Comparison of ENCODE assay signal across 7 cellular contexts in the genomic region with DNA sequence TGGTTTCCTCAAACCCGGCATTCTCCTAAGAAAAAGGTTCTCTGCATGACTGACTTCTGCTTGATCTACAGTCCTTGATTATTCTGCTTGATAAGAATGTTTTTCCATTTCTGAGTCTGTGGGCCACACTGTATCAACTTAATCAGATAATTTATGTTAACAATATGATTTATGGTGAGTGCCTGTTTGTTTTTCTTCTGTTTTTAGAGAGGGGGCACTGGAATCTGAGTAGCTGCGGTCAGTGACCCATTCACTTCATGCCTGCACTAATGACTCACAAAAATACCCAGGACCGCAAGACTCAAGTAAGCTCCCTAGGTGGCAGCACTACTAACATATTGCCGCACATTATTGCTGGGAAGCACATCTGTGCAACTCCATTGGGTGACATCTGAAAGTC.
DNase-seq lines count a peak whose midpoint lies in the region; ATAC-seq, FAIRE-seq and TF ChIP-seq lines count a peak whose summit lies in the region.

No MANE protein-coding gene starts in this region.

- no peak overlapping the region for H3K9ac ChIP-seq in OCI-LY3 (ENCODE audit: low read length)
- H3K9ac ChIP-seq in keratinocyte (ENCODE audit: control insufficient read depth, extremely low read depth, insufficient read depth, low read length), result no peak overlapping the region

- no peaks in the 10 kb centered on the region for H3K9me1 ChIP-seq in keratinocyte (ENCODE audit: control insufficient read depth, extremely low read depth, insufficient read depth, low read length)

- H3K36me3 ChIP-seq in OCI-LY3 (replicated peaks; ENCODE audit: low read depth, low read length) (no peaks in the 10 kb centered on the region), keratinocyte (ENCODE audit: control insufficient read depth in 2 of 2, extremely low read depth in 1 of 2, insufficient read depth in 2 of 2, low read length in 2 of 2) (no peaks in the 10 kb centered on the region), vagina (no peaks in the 10 kb centered on the region)

- no peaks in the 10 kb centered on the region for H4K20me1 ChIP-seq in OCI-LY3 (ENCODE audit: insufficient read depth, low read length)
- H4K20me1 ChIP-seq in keratinocyte (ENCODE audit: control insufficient read depth, extremely low read depth, insufficient read depth, low read length), result no peaks in the 10 kb centered on the region

- TF ChIP-seq POLR2A in vagina (IDR thresholded peaks at IDR 0.05), result no peak

- H3K36me3 Mint-ChIP-seq in activated T-cell treated with anti-CD3 and anti-CD28 coated beads, Interleukin-2, amount 50 U/mL, for 24 hours (ENCODE audit: low read depth), result no peaks in the 10 kb centered on the region

- intact Hi-C loops in vagina (cut with DNase I), result no loop called here

- peaks cover 20% of the 10 kb centered on the region for H3K9me3 Mint-ChIP-seq in activated T-cell treated with anti-CD3 and anti-CD28 coated beads, Interleukin-2, amount 50 U/mL, for 24 hours

- H3K4me3 Mint-ChIP-seq in activated T-cell treated with anti-CD3 and anti-CD28 coated beads, Interleukin-2, amount 50 U/mL, for 24 hours, result no peak overlapping the region

- no peaks in the 10 kb centered on the region for H3K27me3 Mint-ChIP-seq in activated T-cell treated with anti-CD3 and anti-CD28 coated beads, Interleukin-2, amount 50 U/mL, for 24 hours

- no peak for FAIRE-seq in keratinocyte (lab: Jason Lieb, UNC)

- dilution Hi-C loops in keratinocyte (cut with MboI; ENCODE audit: extremely low pct_ligation_motif_present, low sequenced_read_pairs), result no loop called here

- H3K4me3 ChIP-seq in OCI-LY3 (ENCODE audit: low read length) (no peak overlapping the region), keratinocyte (ENCODE audit: control insufficient read depth in 2 of 3, extremely low read depth in 1 of 3, insufficient read depth in 2 of 3, low read depth in 1 of 3, low read length in 3 of 3) (no peak overlapping the region), vagina (no peak overlapping the region)

- no peaks in the 10 kb centered on the region for H3K27me3 ChIP-seq in OCI-LY3 (ENCODE audit: low read depth, low read length)
- H3K27me3 ChIP-seq in keratinocyte (ENCODE audit: control insufficient read depth, extremely low read depth, insufficient read depth, low read length), result no peaks in the 10 kb centered on the region
- no peaks in the 10 kb centered on the region for H3K27me3 ChIP-seq in vagina

- H3K9me3 ChIP-seq in OCI-LY3 (ENCODE audit: insufficient read depth, low read length) (no peaks in the 10 kb centered on the region), keratinocyte (ENCODE audit: control insufficient read depth, low read depth, low read length) (no peaks in the 10 kb centered on the region), vagina (no peaks in the 10 kb centered on the region)

- H3K4me1 Mint-ChIP-seq in activated T-cell treated with anti-CD3 and anti-CD28 coated beads, Interleukin-2, amount 50 U/mL, for 24 hours (ENCODE audit: low read depth), result no peaks in the 10 kb centered on the region

- H3K27ac ChIP-seq in OCI-LY3 (ENCODE audit: low read length), result no peak overlapping the region
- H3K27ac ChIP-seq in keratinocyte (ENCODE audit: control insufficient read depth, insufficient read depth, low read length), result no peak overlapping the region
- H3K27ac ChIP-seq in vagina, result no peak overlapping the region

- peak; percentile 75 for TF ChIP-seq CTCF in OCI-LY3 (IDR thresholded peaks at IDR 0.05; ENCODE audit: low read depth, low read length)
- peak in 2 of 3 experiments; percentile 20 to 31 for TF ChIP-seq CTCF in keratinocyte (optimal IDR thresholded peaks at IDR 0.05 in 1 of 3, IDR thresholded peaks at IDR 0.05 in 1 of 3, conservative IDR thresholded peaks at IDR 0.05 in 1 of 3; ENCODE audit: extremely low read depth in 1 of 3, insufficient read depth in 2 of 3, low read length in 3 of 3)
- TF ChIP-seq CTCF in vagina (IDR thresholded peaks at IDR 0.05), result no peak

- H3K79me2 ChIP-seq in OCI-LY3 (ENCODE audit: low read length) (no peaks in the 10 kb centered on the region), keratinocyte (ENCODE audit: control insufficient read depth, insufficient read depth, low read length) (no peaks in the 10 kb centered on the region)

- no peak overlapping the region for H3K4me2 ChIP-seq in OCI-LY3 (ENCODE audit: low read length)
- no peak overlapping the region for H3K4me2 ChIP-seq in keratinocyte (ENCODE audit: control insufficient read depth, extremely low read depth, insufficient read depth, low read depth, low read length)

- no peak overlapping the region for H2AFZ ChIP-seq in OCI-LY3 (ENCODE audit: low read depth, low read length)
- H2AFZ ChIP-seq in keratinocyte (ENCODE audit: control insufficient read depth, low read length), result no peak overlapping the region

- DNase-seq in keratinocyte (ENCODE audit: low read depth, low spot score) (no peak), vagina (ENCODE audit: extremely low spot score in 2 of 2) (no peak)
- no peak for DNase-seq in activated T-cell treated with anti-CD3 and anti-CD28 coated beads, Interleukin-2, amount 50 U/mL, for 24 hours
- DNase-seq in stimulated activated CD4-positive, alpha-beta T cell treated with anti-CD3 and anti-CD28 coated beads, Interleukin-15, amount 100 ng/mL, for 24 hours, result no peak

- H3K4me1 ChIP-seq in OCI-LY3 (ENCODE audit: low read length), result peaks cover 5% of the 10 kb centered on the region
- no peaks in the 10 kb centered on the region for H3K4me1 ChIP-seq in keratinocyte (ENCODE audit: control insufficient read depth, extremely low read depth, insufficient read depth, low read length)
- H3K4me1 ChIP-seq in vagina, result no peaks in the 10 kb centered on the region

- ATAC-seq in GM18858 (IDR thresholded peaks at IDR 0.05; ENCODE audit: unreplicated experiment) (peak; percentile 96), HG02840 (IDR thresholded peaks at IDR 0.05; ENCODE audit: low FRiP score, unreplicated experiment) (peak; percentile 70)

- H3K27ac Mint-ChIP-seq in activated T-cell treated with anti-CD3 and anti-CD28 coated beads, Interleukin-2, amount 50 U/mL, for 24 hours, result no peak overlapping the region

Comparison
In these comparisons a context has a peak if more than half of its experiments do, and no peak if none do; other contexts are left out.
1. CTCF ChIP-seq: peak in OCI-LY3 (single experiment) and keratinocyte (2 of 3); none in vagina (0 of 3).